Comparison of ENCODE assay signal across 20 cellular contexts in the genomic region with DNA sequence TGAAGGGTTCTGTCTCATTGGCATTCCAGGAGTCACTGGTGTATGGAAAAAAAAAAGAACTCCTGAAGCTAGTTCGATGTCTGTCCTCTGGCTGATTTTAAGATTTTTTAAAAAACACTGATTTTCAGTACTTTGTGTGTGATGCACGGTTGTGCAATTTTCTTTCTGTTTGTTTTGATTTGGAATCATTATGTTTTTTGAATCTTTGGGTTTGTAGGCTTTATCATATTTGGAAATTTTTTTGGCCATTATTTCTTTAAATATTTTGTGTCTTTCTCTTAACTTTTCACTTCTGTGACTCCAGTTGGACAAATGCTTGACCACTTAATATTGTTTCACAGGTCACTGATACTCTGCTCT.
"Had no signal": no experiment of that assay in that cellular context is flagged by ENCODE, and none has a peak within 500 bp of the region (broad histone marks: within the 10 kb centered on the region; RNA-seq: fewer than 3 reads in every experiment).

No MANE protein-coding gene starts in this region.

- H3K4me1 ChIP-seq: gastrocnemius medialis, left ventricle myocardium inferior, parathyroid adenoma had no signal

- H3K9ac ChIP-seq: parathyroid adenoma had no signal

- H3K36me3 ChIP-seq: gastrocnemius medialis, left ventricle myocardium inferior, thyroid gland had no signal

- H3K79me2 ChIP-seq: parathyroid adenoma had no signal

- ATAC-seq: activated T-cell treated with anti-CD3 and anti-CD28 coated beads, Interleukin-2, amount 50 U/mL, for 72 hours; effector memory CD8-positive, alpha-beta T cell; gastrocnemius medialis; T-helper 17 cell had no signal

- H3K27ac ChIP-seq: gastrocnemius medialis, left ventricle myocardium inferior, parathyroid adenoma, thyroid gland, VCaP had no signal

- H2AFZ ChIP-seq: parathyroid adenoma had no signal

- H3K9me3 ChIP-seq: gastrocnemius medialis, thyroid gland had no signal

- DNase-seq: activated CD4-positive, alpha-beta T cell treated with anti-CD3 and anti-CD28 coated beads, Interleukin-2, amount 50 U/mL, for 1 hour; activated CD4-positive, CD25-positive, alpha-beta regulatory T cell treated with anti-CD3 and anti-CD28 coated beads, Interleukin-2, amount 50 U/mL, for 72 hours; activated effector memory CD4-positive, alpha-beta T cell treated with anti-CD3 and anti-CD28 coated beads, Interleukin-2, amount 50 U/mL, for 16 hours; activated naive CD4-positive, alpha-beta T cell treated with anti-CD3 and anti-CD28 coated beads, Interleukin-2, amount 50 U/mL, for 16 hours; activated T-cell treated with anti-CD3 and anti-CD28 coated beads, Interleukin-2, amount 50 U/mL, for 72 hours; dermis blood vessel endothelial cell; effector memory CD8-positive, alpha-beta T cell; gastrocnemius medialis; head of caudate nucleus; left ventricle myocardium inferior; mammary epithelial cell; stimulated activated CD4-positive, alpha-beta T cell treated with anti-CD3 and anti-CD28 coated beads, Interleukin-12 subunit alpha, Interleukin-12 subunit beta, amount 100 ng/mL, for 4 hours; stimulated activated CD4-positive, alpha-beta T cell treated with anti-CD3 and anti-CD28 coated beads, Interleukin-1b, Interleukin-23, amount 100 ng/mL, for 48 hours; stimulated activated CD8-positive, alpha-beta memory T cell treated with anti-CD3 and anti-CD28 coated beads, Interleukin-4, amount 100 ng/mL, for 48 hours; stimulated activated naive CD4-positive, alpha-beta T cell; T-helper 17 cell had no signal

- H3K4me3 ChIP-seq: gastrocnemius medialis, left ventricle myocardium inferior, thyroid gland had no signal

- FAIRE-seq: urothelium cell line had no signal

- H3K27me3 ChIP-seq: gastrocnemius medialis, thyroid gland had no signal
